8 cellular contexts compared by ENCODE assay signal in the genomic region with DNA sequence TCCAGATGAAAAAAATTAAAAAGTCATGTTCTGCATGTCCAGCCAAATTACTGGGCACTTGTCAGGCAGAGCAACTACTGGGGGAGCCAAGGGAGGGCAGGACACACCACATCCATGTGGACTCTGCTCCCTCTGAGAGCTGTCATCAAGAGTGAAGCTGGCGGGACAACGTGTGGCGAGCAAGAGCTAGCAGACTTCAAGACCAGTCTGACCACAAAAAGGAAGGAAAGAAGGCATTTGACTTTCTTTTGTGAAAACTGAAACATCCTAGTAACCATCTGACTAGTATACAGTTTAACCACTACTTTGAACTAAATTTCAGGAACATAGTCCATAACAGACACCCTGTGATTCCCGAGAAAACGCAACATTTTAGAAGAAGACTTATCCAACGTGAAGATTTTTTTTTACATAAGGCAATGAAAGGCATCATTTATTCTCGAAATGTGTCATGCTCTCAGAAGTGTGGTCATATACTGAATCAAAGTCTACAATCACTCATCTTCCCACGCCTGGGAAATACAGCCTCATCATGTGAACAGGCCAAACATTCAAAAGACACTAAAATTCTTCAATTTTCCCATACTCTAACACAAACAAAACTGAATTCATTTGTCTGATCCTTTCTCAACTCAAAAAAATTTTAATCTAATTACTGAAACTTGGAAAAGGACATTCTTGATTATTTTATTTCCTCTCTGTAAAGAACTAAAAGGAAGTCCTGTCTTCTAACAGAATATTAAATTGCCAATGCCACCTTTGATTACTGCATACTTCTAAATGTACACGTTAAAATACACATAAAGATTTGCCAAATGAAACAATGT. TPM values are rescaled to one million over a fixed set of nuclear protein-coding genes. Genes with fewer than 3 reads are reported as not detected.
A peak's percentile ranks its signal among the peaks of the same experiment; 100 is the strongest.
DNase-seq lines count a peak whose midpoint lies in the region; ATAC-seq and TF ChIP-seq lines count a peak whose summit lies in the region.

No MANE protein-coding gene starts in this region.

- DNase-seq in activated T-cell treated with anti-CD3 and anti-CD28 coated beads for 24 hours (ENCODE audit: low read depth): peak; percentile 22
- DNase-seq in activated T-cell treated with anti-CD3 and anti-CD28 coated beads, Interleukin-2, amount 50 U/mL, for 1 hour: no peak
- peak; percentile 96 for DNase-seq in SK-MEL-5 (ENCODE audit: low read depth, low spot score)
- peak; percentile 52 for DNase-seq in fibroblast of the aortic adventitia (ENCODE audit: low read depth)
- DNase-seq in stimulated activated CD8-positive, alpha-beta memory T cell treated with anti-CD3 and anti-CD28 coated beads, Interleukin-4, amount 100 ng/mL, for 48 hours: peak; percentile 47
- DNase-seq in HuH-7 (ENCODE audit: low spot score): no peak
- DNase-seq in H9: no peak

- H4K91ac ChIP-seq in H9 (ENCODE audit: insufficient read length, low read depth, low read length): no peak overlapping the region

- no peak overlapping the region for H3K56ac ChIP-seq in H9 (ENCODE audit: insufficient read length, low read depth, low read length)

- no peaks in the 10 kb centered on the region for H4K20me1 ChIP-seq in H9 (ENCODE audit: control insufficient read depth, insufficient read depth, insufficient read length)

- TF ChIP-seq CTCF in fibroblast of the aortic adventitia (IDR thresholded peaks at IDR 0.05; ENCODE audit: insufficient read depth, low read length) (no peak), H9 (conservative IDR thresholded peaks at IDR 0.05) (no peak)

- no CpG with 5 or more reads among the region's 9 CpGs for WGBS in H9 (ENCODE audit: extremely low coverage, insufficient read length, low lambda C conversion rate)

- H3K27me3 Mint-ChIP-seq in H9 (ENCODE audit: low read depth): no peaks in the 10 kb centered on the region

- no peaks in the 10 kb centered on the region for H3K23me2 ChIP-seq in H9 (ENCODE audit: insufficient read length, low read depth, low read length, poor library complexity, severe bottlenecking)

- H3K4ac ChIP-seq in H9 (ENCODE audit: low read depth, low read length): no peak overlapping the region

- H3K14ac ChIP-seq in H9 (ENCODE audit: insufficient read depth, low read length): no peak overlapping the region

- H2BK12ac ChIP-seq in H9 (ENCODE audit: insufficient read length, low read depth, low read length): no peak overlapping the region

- no peak overlapping the region for H2BK15ac ChIP-seq in H9 (ENCODE audit: low read depth, low read length)

- no peak overlapping the region for H2AK5ac ChIP-seq in H9 (ENCODE audit: insufficient read length, low read length)

- H3K79me1 ChIP-seq in H9 (ENCODE audit: insufficient read depth, low read depth, low read length, poor library complexity, severe bottlenecking): no peaks in the 10 kb centered on the region

- peak; percentile 75 for ATAC-seq in HG02938 (IDR thresholded peaks at IDR 0.05; ENCODE audit: unreplicated experiment)

- H3K27me3 ChIP-seq in H9 (ENCODE audit: insufficient read depth, low read length): no peaks in the 10 kb centered on the region

- H3K4me3 ChIP-seq in fibroblast of the aortic adventitia (ENCODE audit: low read depth, low read length): no peak overlapping the region

- H3K27ac ChIP-seq in H9 (ENCODE audit: insufficient read length, low read depth, low read length): no peak overlapping the region

- no peak overlapping the region for H2BK20ac ChIP-seq in H9 (ENCODE audit: low read depth, low read length, poor library complexity, severe bottlenecking)

- H3K4me1 Mint-ChIP-seq in H9: peaks cover 37 to 40% of the 10 kb centered on the region in 2 experiments

- H3K9me3 Mint-ChIP-seq in H9: no peaks in the 10 kb centered on the region

- no peak overlapping the region for H3K4me2 ChIP-seq in H9 (ENCODE audit: insufficient read depth, insufficient read length, low read length)

- in situ Hi-C loops in SK-MEL-5 (cut with HindIII; ENCODE audit: low pct_unique_long_range_greater_than_20kb, low sequenced_read_pairs): no loop called here

- no peak overlapping the region for H3K4me3 Mint-ChIP-seq in H9

- H4K8ac ChIP-seq in H9 (replicated peaks; ENCODE audit: insufficient read length, low read depth, low read length): no peak overlapping the region

- H3K36me3 Mint-ChIP-seq in H9 (ENCODE audit: insufficient read depth in 1 of 3, low read depth in 3 of 3): no peaks in the 10 kb centered on the region

- no peak overlapping the region for H3K9ac ChIP-seq in H9 (ENCODE audit: extremely low read depth, insufficient read length, low read length)

- H3K23ac ChIP-seq in H9 (ENCODE audit: insufficient read length, low read depth, low read length): no peak overlapping the region

- no peak overlapping the region for H2BK120ac ChIP-seq in H9 (ENCODE audit: low read depth, low read length, poor library complexity, severe bottlenecking)

- H3K9me3 ChIP-seq in H9 (ENCODE audit: control insufficient read depth, low read depth, low read length): no peaks in the 10 kb centered on the region

- H3T11ph ChIP-seq in H9 (ENCODE audit: low read length): no peak overlapping the region

- 0 out of 2 replicates have a peak, but pooled peaks cover 3% of the 10 kb centered on the region for H3K79me2 ChIP-seq in H9 (ENCODE audit: insufficient read depth, low read length)

- no peak overlapping the region for H3K18ac ChIP-seq in H9 (ENCODE audit: insufficient read length, low read depth, low read length)

- H3K27ac Mint-ChIP-seq in H9: peak overlapping the region in 1 of 3 experiments; percentile 54; a peak in 1 of 7 replicates

- no peaks in the 10 kb centered on the region; the same call in 1 of the 2 replicates for H3K4me1 ChIP-seq in H9 (ENCODE audit: insufficient read depth, low read length)

- no peak overlapping the region for H2AFZ ChIP-seq in H9 (ENCODE audit: low read length)

- H4K5ac ChIP-seq in H9 (ENCODE audit: insufficient read length, low read depth, low read length): no peak overlapping the region

- no peak overlapping the region for H2BK5ac ChIP-seq in H9 (ENCODE audit: insufficient read length, low read length)

RNA-seq across cellular contexts. Expression of gene CYTH3, which starts 15.5 kb away (rescaled TPM):
- total RNA-seq in SK-MEL-5 (2014; rRNA removed; shearing (Covaris generic)): 70.3 and 75.0 TPM in 2 replicates
- 136 and 172 TPM in 2 replicates for polyA plus RNA-seq in SK-MEL-5 (2015; cell fraction: cytosol; rRNA removed)
- 255 and 306 TPM in 2 replicates for polyA plus RNA-seq in SK-MEL-5 (2015; cell fraction: nucleus; rRNA removed)
- total RNA-seq in fibroblast of the aortic adventitia (ENCODE audit: low replicate concordance): 27.1 and 28.2 TPM in 2 replicates
- 9.6 and 12.3 TPM in 2 replicates for total RNA-seq in H9 (2021)

Comparison
In these comparisons a context has a peak if more than half of its experiments do, and no peak if none do; other contexts are left out.
1. DNase-seq: peak in activated T-cell treated with anti-CD3 and anti-CD28 coated beads for 24 hours (single experiment), SK-MEL-5 (single experiment), fibroblast of the aortic adventitia (single experiment) and stimulated activated CD8-positive, alpha-beta memory T cell treated with anti-CD3 and anti-CD28 coated beads, Interleukin-4, amount 100 ng/mL, for 48 hours (single experiment); none in activated T-cell treated with anti-CD3 and anti-CD28 coated beads, Interleukin-2, amount 50 U/mL, for 1 hour (single experiment), HuH-7 (single experiment) and H9 (single experiment).